ENCODE assay signal across 8 cellular contexts in the genomic region with DNA sequence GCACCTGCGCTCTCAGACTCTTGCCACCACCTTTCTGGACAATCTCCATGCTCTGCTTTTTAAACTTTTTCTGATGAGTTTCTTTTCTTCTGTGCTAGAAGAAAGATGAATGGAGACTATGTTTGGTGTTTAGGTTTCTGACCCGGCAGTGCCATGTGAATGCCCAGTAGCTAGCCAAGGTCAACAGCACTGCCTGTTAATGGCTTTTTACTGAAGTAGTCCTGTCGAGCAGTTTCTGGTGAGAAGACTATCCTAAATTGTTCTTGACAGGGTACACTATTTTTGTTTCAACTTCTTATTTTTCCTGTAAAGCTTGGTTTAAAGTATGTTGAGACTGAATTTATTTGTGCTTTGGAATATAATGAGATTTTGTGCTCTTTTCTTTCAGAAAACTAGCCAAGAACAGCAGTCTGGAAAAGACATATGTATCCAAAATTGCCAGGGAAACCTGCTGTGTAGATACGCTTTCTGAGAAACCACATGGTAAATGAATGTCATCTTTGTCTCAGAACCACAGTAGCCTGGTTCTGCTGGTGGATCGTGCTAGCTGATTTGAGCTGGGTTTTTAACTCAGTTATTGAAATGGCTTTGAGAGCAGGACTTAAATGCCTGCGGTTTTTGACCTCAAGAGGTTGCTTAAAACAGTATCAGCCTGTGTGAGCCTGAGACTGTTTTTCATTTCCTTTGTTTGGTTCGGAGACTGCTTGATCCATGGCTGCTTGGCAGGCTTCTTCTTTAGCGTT. TPM values are rescaled to one million over a fixed set of nuclear protein-coding genes. Genes with fewer than 3 reads are reported as not detected.
A peak's percentile ranks its signal among the peaks of the same experiment; 100 is the strongest.
DNase-seq lines count a peak whose midpoint lies in the region; ATAC-seq and TF ChIP-seq lines count a peak whose summit lies in the region.

No MANE protein-coding gene starts in this region.

- TF ChIP-seq CTCF in cardiac muscle cell (IDR thresholded peaks at IDR 0.05; ENCODE audit: low read depth, low read length) = no peak
- no peak for TF ChIP-seq CTCF in MM.1S (IDR thresholded peaks at IDR 0.05; ENCODE audit: low read length)

- H3K4me1 ChIP-seq in cardiac muscle cell (ENCODE audit: low read depth) = peaks cover 10% of the 10 kb centered on the region
- H3K4me1 ChIP-seq in MM.1S (ENCODE audit: low read length) = peaks cover 86% of the 10 kb centered on the region

- no peaks in the 10 kb centered on the region for H3K27me3 ChIP-seq in cardiac muscle cell
- no peaks in the 10 kb centered on the region for H3K27me3 ChIP-seq in MM.1S (replicated peaks; ENCODE audit: insufficient read depth, low read length)

- peaks cover 90% of the 10 kb centered on the region for H3K4me1 Mint-ChIP-seq in central memory CD8-positive, alpha-beta T cell

- ATAC-seq in Right ventricle myocardium inferior = no peak
- ATAC-seq in central memory CD8-positive, alpha-beta T cell (replicated peaks; ENCODE audit: extremely low read depth, poor library complexity, severe bottlenecking) = peak; percentile 81
- ATAC-seq in GM21723 (IDR thresholded peaks at IDR 0.05; ENCODE audit: unreplicated experiment) = no peak

- no peaks in the 10 kb centered on the region for H3K27me3 Mint-ChIP-seq in central memory CD8-positive, alpha-beta T cell

- peak overlapping the region; percentile 23 for H3K4me3 Mint-ChIP-seq in central memory CD8-positive, alpha-beta T cell

- no peak overlapping the region for H2AFZ ChIP-seq in MM.1S (ENCODE audit: low read length)

- peak overlapping the region; percentile 67 for H3K9ac ChIP-seq in MM.1S (ENCODE audit: low read length)

- H3K4me2 ChIP-seq in MM.1S (ENCODE audit: low read depth, low read length) = peak overlapping the region; percentile 52

- H3K4me3 ChIP-seq in cardiac muscle cell = no peak overlapping the region
- peak overlapping the region; percentile 23 for H3K4me3 ChIP-seq in MM.1S (ENCODE audit: low read length)

- peaks cover 55% of the 10 kb centered on the region for H3F3A ChIP-seq in MM.1S (ENCODE audit: insufficient read depth, low read length)

- intact Hi-C loops in Right ventricle myocardium inferior (cut with DNase I) = no loop called here

- no peaks in the 10 kb centered on the region for H3K9me2 ChIP-seq in MM.1S (replicated peaks; ENCODE audit: insufficient read depth, low read length)

- DNase-seq in cardiac muscle cell (ENCODE audit: low read depth in 1 of 2, low spot score in 1 of 2) (peak in 1 of 2 donors; percentile 90), Right ventricle myocardium inferior (ENCODE audit: missing footprints) (no peak), MM.1S (peak; percentile 81), renal cortical epithelial cell (ENCODE audit: low read depth) (peak; percentile 75), NCI-H748 treated with DMSO at 0.1 percent for 48 hours (lab: John Stamatoyannopoulos, UW) (no peak), NCI-H510A (lab: John Stamatoyannopoulos, UW) (no peak)
- peak in 1 of 2 donors; percentile 11 for DNase-seq in central memory CD8-positive, alpha-beta T cell (ENCODE audit: low spot score in 2 of 2)

- H3K9me3 ChIP-seq in cardiac muscle cell (ENCODE audit: low read depth) = no peaks in the 10 kb centered on the region
- H3K9me3 ChIP-seq in MM.1S (replicated peaks; ENCODE audit: insufficient read depth, low read length) = no peaks in the 10 kb centered on the region

- no peaks in the 10 kb centered on the region for H3K9me3 Mint-ChIP-seq in central memory CD8-positive, alpha-beta T cell

- no peaks in the 10 kb centered on the region for H4K20me1 ChIP-seq in MM.1S (ENCODE audit: insufficient read depth, low read length)

- H3K27ac ChIP-seq in cardiac muscle cell = peak overlapping the region; percentile 73
- H3K27ac ChIP-seq in MM.1S (ENCODE audit: low read length) = peak overlapping the region; percentile 97

- H3K27ac Mint-ChIP-seq in central memory CD8-positive, alpha-beta T cell (ENCODE audit: low read depth) = peak overlapping the region; percentile 93

- H3K36me3 ChIP-seq in cardiac muscle cell (no peaks in the 10 kb centered on the region), MM.1S (replicated peaks; ENCODE audit: insufficient read depth, low read length) (peaks cover 11% of the 10 kb centered on the region)

- peaks cover 63% of the 10 kb centered on the region for H3K36me3 Mint-ChIP-seq in central memory CD8-positive, alpha-beta T cell (ENCODE audit: insufficient read depth)

- peaks cover 85% of the 10 kb centered on the region for H3K79me2 ChIP-seq in MM.1S (ENCODE audit: low read length)

RNA-seq across cellular contexts. Expression of a gene that starts 48.1 kb away (rescaled TPM):
- not detected in 2 replicates for total RNA-seq in cardiac muscle cell
- polyA plus RNA-seq in cardiac muscle cell = 0.19 TPM in 1 of 2 replicates, not detected in the other
- total RNA-seq in Right ventricle myocardium inferior = not detected
- 12.3 and 22.6 TPM in 2 replicates for total RNA-seq in renal cortical epithelial cell

Comparison
In these comparisons a context has a peak if more than half of its experiments do, and no peak if none do; other contexts are left out.
1. DNase-seq: peak in MM.1S (single experiment) and renal cortical epithelial cell (single experiment); none in Right ventricle myocardium inferior (single experiment), NCI-H748 treated with DMSO at 0.1 percent for 48 hours (single experiment) and NCI-H510A (single experiment).
2. RNA of a gene that starts 48.1 kb away (total RNA-seq): 12.3 to 22.6 TPM in renal cortical epithelial cell; not detected in Right ventricle myocardium inferior (single experiment) and not detected in cardiac muscle cell; every median in the first group is over 10 times any median in the second.